ENCODE assay signal across 16 cellular contexts in genomic region chr11:71336996-71337772, GRCh38.
A peak's percentile ranks its signal among the peaks of the same experiment; 100 is the strongest.
DNase-seq lines count a peak whose midpoint lies in the region; ATAC-seq, FAIRE-seq and TF ChIP-seq lines count a peak whose summit lies in the region.
"Had no signal": no experiment of that assay in that cellular context is flagged by ENCODE, and none has a peak within 500 bp of the region (broad histone marks: within the 10 kb centered on the region; RNA-seq: fewer than 3 reads in every experiment).

No MANE protein-coding gene starts in this region.

- H3K4ac ChIP-seq in trophoblast cell (ENCODE audit: low read depth, low read length), result no peak overlapping the region

- H3K4me2 ChIP-seq in trophoblast cell (ENCODE audit: low read length), result no peak overlapping the region
- H3K4me2 ChIP-seq: KMS-11 had no signal

- WGBS in trophoblast cell (ENCODE audit: extremely low coverage, insufficient coverage, insufficient read length), result no CpG with 5 or more reads among the region's 12 CpGs

- H4K91ac ChIP-seq in trophoblast cell (ENCODE audit: low read depth, low read length), result no peak overlapping the region

- no peaks in the 10 kb centered on the region for H3K79me1 ChIP-seq in trophoblast cell (ENCODE audit: low read length)

- no peak overlapping the region for H3K4me3 ChIP-seq in H7 (ENCODE audit: insufficient read depth, low read depth, low read length)
- H3K4me3 ChIP-seq in kidney (ENCODE audit: low read length in 2 of 2), result no peak overlapping the region
- H3K4me3 ChIP-seq in trophoblast cell (ENCODE audit: low read depth, low read length), result no peak overlapping the region

- H3K4me1 ChIP-seq in kidney (ENCODE audit: control insufficient read depth in 1 of 2, insufficient read depth in 1 of 2, low read depth in 1 of 2, low read length in 2 of 2) (peaks cover 0 to 2% of the 10 kb centered on the region in 2 donors), trophoblast cell (ENCODE audit: control insufficient read depth in 1 of 2, insufficient read depth in 2 of 2, low read length in 2 of 2) (no peaks in the 10 kb centered on the region)

- DNase-seq in H7 (peak; percentile 17), NCI-H2107 (lab: John Stamatoyannopoulos, UW) (peak; percentile 4), kidney (peak; percentile 52), trophoblast cell (peak; percentile 7 to 67), NOMO-1 (lab: John Stamatoyannopoulos, UW; ENCODE audit: unreplicated experiment in 2 of 2) (no peak)
- no peak for DNase-seq in activated naive CD4-positive, alpha-beta T cell treated with anti-CD3 and anti-CD28 coated beads, Interleukin-2, amount 50 U/mL, for 16 hours
- DNase-seq: AML-193, MV-4-11, NCI-H187, NCI-H510A, PC-3 had no signal

- H2BK120ac ChIP-seq in trophoblast cell (ENCODE audit: insufficient read depth, low read length, poor library complexity), result no peak overlapping the region

- H3K18ac ChIP-seq in trophoblast cell (ENCODE audit: low read length), result no peak overlapping the region

- H3K36me3 ChIP-seq in H7 (replicated peaks; ENCODE audit: control insufficient read depth, insufficient read depth, low read length) (no peaks in the 10 kb centered on the region), kidney (ENCODE audit: control insufficient read depth in 1 of 2, insufficient read depth in 2 of 2, low read length in 2 of 2) (no peaks in the 10 kb centered on the region), trophoblast cell (ENCODE audit: control insufficient read depth in 1 of 2, insufficient read depth in 2 of 2, low read length in 2 of 2) (no peaks in the 10 kb centered on the region)

- H4K12ac ChIP-seq in trophoblast cell (ENCODE audit: low read depth, low read length), result no peak overlapping the region

- no peak overlapping the region for H2BK5ac ChIP-seq in trophoblast cell (ENCODE audit: low read depth, low read length, poor library complexity)

- no peak overlapping the region for H4K8ac ChIP-seq in trophoblast cell (ENCODE audit: low read depth, low read length)

- no peak overlapping the region for H2AFZ ChIP-seq in trophoblast cell (ENCODE audit: insufficient read depth, low read length, poor library complexity)

- H3K14ac ChIP-seq in trophoblast cell (ENCODE audit: low read length), result no peak overlapping the region

- TF ChIP-seq CTCF in kidney (IDR thresholded peaks at IDR 0.05; ENCODE audit: borderline replicate concordance, extremely low read depth, insufficient read depth), result no peak

- ATAC-seq in HG02623 (IDR thresholded peaks at IDR 0.05; ENCODE audit: unreplicated experiment), result no peak
- ATAC-seq: PC-3 had no signal

- H2BK12ac ChIP-seq in trophoblast cell (ENCODE audit: low read length), result no peak overlapping the region

- H3K27ac ChIP-seq in kidney (ENCODE audit: low read depth in 2 of 2, low read length in 2 of 2) (no peak overlapping the region), trophoblast cell (ENCODE audit: low read depth, low read length) (no peak overlapping the region)
- H3K27ac ChIP-seq: KMS-11, RWPE1 had no signal

- H3K9me3 ChIP-seq in kidney (ENCODE audit: control insufficient read depth in 1 of 2, low read length in 2 of 2) (no peaks in the 10 kb centered on the region), trophoblast cell (ENCODE audit: insufficient read depth, low read depth, low read length) (peaks cover 19% of the 10 kb centered on the region)

- no peak overlapping the region for H3K23ac ChIP-seq in trophoblast cell (ENCODE audit: low read length)

- FAIRE-seq in kidney (lab: Jason Lieb, UNC), result no peak
- FAIRE-seq: G401.6, H54 had no signal

- no peak overlapping the region for H3K9ac ChIP-seq in kidney (ENCODE audit: low read length in 2 of 2)
- H3K9ac ChIP-seq in trophoblast cell (ENCODE audit: low read length), result no peak overlapping the region
- H3K9ac ChIP-seq: KMS-11 had no signal

- intact Hi-C loops in kidney (cut with DNase I), result no loop called here

- H3K27me3 ChIP-seq in H7 (ENCODE audit: control insufficient read depth, insufficient read depth, low read length) (no peaks in the 10 kb centered on the region), trophoblast cell (ENCODE audit: insufficient read depth, low read length) (no peaks in the 10 kb centered on the region)

- no peaks in the 10 kb centered on the region for H3K79me2 ChIP-seq in trophoblast cell (ENCODE audit: control insufficient read depth, insufficient read depth, low read length, poor library complexity)

- H2AK5ac ChIP-seq in trophoblast cell (ENCODE audit: low read length), result no peak overlapping the region

Comparison
In these comparisons a context has a peak if more than half of its experiments do, and no peak if none do; other contexts are left out.
1. DNase-seq: peak in H7 (single experiment), NCI-H2107 (single experiment), kidney (single experiment) and trophoblast cell (2 of 2); none in NOMO-1 (0 of 2) and activated naive CD4-positive, alpha-beta T cell treated with anti-CD3 and anti-CD28 coated beads, Interleukin-2, amount 50 U/mL, for 16 hours (single experiment).